In genomic region chr18:51188024-51188701, GRCh38 we compare ENCODE assay signal across 12 cellular contexts. TPM values are rescaled to one million over a fixed set of nuclear protein-coding genes. Genes with fewer than 3 reads are reported as not detected.
DNase-seq lines count a peak whose midpoint lies in the region; ATAC-seq, FAIRE-seq and TF ChIP-seq lines count a peak whose summit lies in the region.
"Had no signal": no experiment of that assay in that cellular context is flagged by ENCODE, and none has a peak within 500 bp of the region (broad histone marks: within the 10 kb centered on the region; RNA-seq: fewer than 3 reads in every experiment).

No MANE protein-coding gene starts in this region.

- intact Hi-C loops in CD8-positive, alpha-beta T cell (cut with DNase I, micrococcal nuclease): no loop called here

- no peak for TF ChIP-seq CTCF in CD8-positive, alpha-beta T cell (IDR thresholded peaks at IDR 0.05)
- TF ChIP-seq CTCF in glutamatergic neuron (IDR thresholded peaks at IDR 0.05; ENCODE audit: partially characterized antibody, unreplicated experiment) (no peak), D721Med (IDR thresholded peaks at IDR 0.05; ENCODE audit: insufficient read depth, missing control alignments) (no peak)

- peaks cover 63% of the 10 kb centered on the region for H3K4me1 ChIP-seq in CD8-positive, alpha-beta T cell (ENCODE audit: insufficient read depth, low read length)

- peak; percentile 47 for ATAC-seq in CD8-positive, alpha-beta T cell
- ATAC-seq in GM18909 (IDR thresholded peaks at IDR 0.05; ENCODE audit: poor library complexity, unreplicated experiment) (peak; percentile 71), HG02884 (IDR thresholded peaks at IDR 0.05; ENCODE audit: unreplicated experiment) (peak; percentile 39)

- FAIRE-seq in D721Med (lab: Jason Lieb, UNC): no peak

- H3K4me3 ChIP-seq in CD8-positive, alpha-beta T cell (ENCODE audit: low read depth, low read length): no peak overlapping the region
- H3K4me3 ChIP-seq: skin epidermis had no signal

- peak overlapping the region; percentile 84 for H3K27ac Mint-ChIP-seq in CD8-positive, alpha-beta T cell
- no peak overlapping the region for H3K27ac Mint-ChIP-seq in activated CD4-positive, alpha-beta memory T cell treated with anti-CD3 and anti-CD28 coated beads, Interleukin-2, amount 10 ng/mL, durations not matched to agents 7 days and 5 days
- H3K27ac Mint-ChIP-seq in glutamatergic neuron (ENCODE audit: unreplicated experiment): no peak overlapping the region
- H3K27ac Mint-ChIP-seq: activated T-helper 2 cell treated with anti-CD3 and anti-CD28 coated beads, Interferon-gamma antibody, Interleukin-2, Interleukin-4, amounts not matched to agents 10 μg/mL and 5 μg/mL and 100 μg/mL, durations not matched to agents 14 hours and 24 hours and 36 hours had no signal

- no peaks in the 10 kb centered on the region for H3K9me3 Mint-ChIP-seq in CD8-positive, alpha-beta T cell
- H3K9me3 Mint-ChIP-seq in activated CD4-positive, alpha-beta memory T cell treated with anti-CD3 and anti-CD28 coated beads, Interleukin-2, amount 10 ng/mL, durations not matched to agents 7 days and 5 days: no peaks in the 10 kb centered on the region
- H3K9me3 Mint-ChIP-seq in glutamatergic neuron (ENCODE audit: unreplicated experiment): peaks cover 3% of the 10 kb centered on the region
- H3K9me3 Mint-ChIP-seq: activated T-helper 2 cell treated with anti-CD3 and anti-CD28 coated beads, Interferon-gamma antibody, Interleukin-2, Interleukin-4, amounts not matched to agents 10 μg/mL and 5 μg/mL and 100 μg/mL, durations not matched to agents 14 hours and 24 hours and 36 hours had no signal

- no peak for DNase-seq in CD8-positive, alpha-beta T cell
- no peak for DNase-seq in activated CD4-positive, alpha-beta memory T cell treated with anti-CD3 and anti-CD28 coated beads, Interleukin-2, amount 10 ng/mL, durations not matched to agents 7 days and 5 days
- no peak for DNase-seq in glutamatergic neuron
- no peak for DNase-seq in NCI-H2227 treated with DMSO at 0.1 percent for 48 hours (lab: John Stamatoyannopoulos, UW)
- no peak for DNase-seq in D721Med (ENCODE audit: insufficient read length, low spot score)
- no peak for DNase-seq in T1000 (lab: John Stamatoyannopoulos, UW)
- DNase-seq: NCI-H1048; stimulated activated CD8-positive, alpha-beta memory T cell treated with anti-CD3 and anti-CD28 coated beads, Interleukin-4, amount 100 ng/mL, for 48 hours had no signal

- H3K9me3 ChIP-seq in CD8-positive, alpha-beta T cell (ENCODE audit: low read length): no peaks in the 10 kb centered on the region

- H3K36me3 ChIP-seq in CD8-positive, alpha-beta T cell (ENCODE audit: insufficient read depth, low read length): no peaks in the 10 kb centered on the region

- peaks cover 78% of the 10 kb centered on the region for H3K4me1 Mint-ChIP-seq in CD8-positive, alpha-beta T cell (ENCODE audit: low read depth)
- H3K4me1 Mint-ChIP-seq in activated CD4-positive, alpha-beta memory T cell treated with anti-CD3 and anti-CD28 coated beads, Interleukin-2, amount 10 ng/mL, durations not matched to agents 7 days and 5 days: peaks cover 70% of the 10 kb centered on the region
- peaks cover 27% of the 10 kb centered on the region for H3K4me1 Mint-ChIP-seq in glutamatergic neuron (ENCODE audit: low read depth, unreplicated experiment)

- peak overlapping the region; percentile 63 for H3K4me3 Mint-ChIP-seq in CD8-positive, alpha-beta T cell
- H3K4me3 Mint-ChIP-seq in activated CD4-positive, alpha-beta memory T cell treated with anti-CD3 and anti-CD28 coated beads, Interleukin-2, amount 10 ng/mL, durations not matched to agents 7 days and 5 days: peak overlapping the region; percentile 33
- no peak overlapping the region for H3K4me3 Mint-ChIP-seq in glutamatergic neuron (ENCODE audit: unreplicated experiment)

- H3K36me3 Mint-ChIP-seq in CD8-positive, alpha-beta T cell: peaks cover 35% of the 10 kb centered on the region
- peaks cover 37% of the 10 kb centered on the region for H3K36me3 Mint-ChIP-seq in activated CD4-positive, alpha-beta memory T cell treated with anti-CD3 and anti-CD28 coated beads, Interleukin-2, amount 10 ng/mL, durations not matched to agents 7 days and 5 days (ENCODE audit: low read depth)
- no peaks in the 10 kb centered on the region for H3K36me3 Mint-ChIP-seq in glutamatergic neuron (ENCODE audit: unreplicated experiment)

- H3K27me3 ChIP-seq in CD8-positive, alpha-beta T cell (ENCODE audit: insufficient read depth, low read length): no peaks in the 10 kb centered on the region

- POLR2A ChIA-PET in CD8-positive, alpha-beta T cell (lab: Charles Lee): interaction anchor here (1.0 to 1.7 kb wide), 3 partner anchors 8 to 34 kb away, joined by 3 to 13 read pairs (median 4); partner anchors contain the start of gene MEX3C
- POLR2A ChIA-PET in activated CD4-positive, alpha-beta memory T cell treated with anti-CD3 and anti-CD28 coated beads, Interleukin-2, amount 10 ng/mL, durations not matched to agents 7 days and 5 days (lab: Charles Lee): interaction anchor here (0.5 to 8.2 kb wide), 4 partner anchors 9 to 220 kb away, joined by 3 to 64 read pairs (median 13); partner anchors contain the start of gene MEX3C

- CTCF ChIA-PET in CD8-positive, alpha-beta T cell (lab: Charles Lee): interaction anchor here (2.2 kb wide), 1 partner anchor 10 kb away, joined by 7 read pairs; the partner anchor contains the start of gene MEX3C
- CTCF ChIA-PET in activated CD4-positive, alpha-beta memory T cell treated with anti-CD3 and anti-CD28 coated beads, Interleukin-2, amount 10 ng/mL, durations not matched to agents 7 days and 5 days (lab: Charles Lee): interaction anchor here (2.3 kb wide), 1 partner anchor 35 kb away, joined by 6 read pairs; no protein-coding TSS in a partner anchor

- H3K27ac ChIP-seq in CD8-positive, alpha-beta T cell (ENCODE audit: low read depth, low read length): no peak overlapping the region
- H3K27ac ChIP-seq: skin epidermis had no signal

- no peaks in the 10 kb centered on the region for H3K27me3 Mint-ChIP-seq in CD8-positive, alpha-beta T cell (ENCODE audit: low read depth)
- H3K27me3 Mint-ChIP-seq in activated CD4-positive, alpha-beta memory T cell treated with anti-CD3 and anti-CD28 coated beads, Interleukin-2, amount 10 ng/mL, durations not matched to agents 7 days and 5 days: no peaks in the 10 kb centered on the region
- no peaks in the 10 kb centered on the region for H3K27me3 Mint-ChIP-seq in glutamatergic neuron (ENCODE audit: unreplicated experiment)

RNA-seq across cellular contexts. Expression of gene MEX3C, which starts 9.3 kb away (rescaled TPM):
- total RNA-seq in CD8-positive, alpha-beta T cell: 10 to 100 TPM; 78.7 to 83.3 TPM
- 10 to 100 TPM; 55.4 to 62.6 TPM for total RNA-seq in activated CD4-positive, alpha-beta memory T cell treated with anti-CD3 and anti-CD28 coated beads, Interleukin-2, amount 10 ng/mL, durations not matched to agents 7 days and 5 days
- 81.3 TPM for total RNA-seq in glutamatergic neuron (ENCODE audit: unreplicated experiment)
